Comparison of ENCODE assay signal across 8 cellular contexts in genomic region chr11:2399488-2400068, GRCh38. TPM values are rescaled to one million over a fixed set of nuclear protein-coding genes. Genes with fewer than 3 reads are reported as not detected.
DNase-seq lines count a peak whose midpoint lies in the region; ATAC-seq, FAIRE-seq and TF ChIP-seq lines count a peak whose summit lies in the region.

No MANE protein-coding gene starts in this region.

- H3K4me1 ChIP-seq in body of pancreas (peaks cover 29% of the 10 kb centered on the region), HepG2 (ENCODE audit: insufficient read depth, low read length) (peaks cover 24% of the 10 kb centered on the region), suprapubic skin (peaks cover 30% of the 10 kb centered on the region)

- POLR2A ChIA-PET in HepG2 (lab: Yijun Ruan, JAX) = interaction anchor here (0.9 to 3.4 kb wide), 5 partner anchors 12 to 189 kb away, joined by 3 to 49 read pairs (median 10); no protein-coding TSS in a partner anchor

- TSS peak; percentile 81 for BruUV-seq in HepG2 (replicated peaks; lab: Mats Ljungman, UMichigan)

- ATAC-seq in body of pancreas = peak; percentile 2
- peak; percentile 31 for ATAC-seq in HepG2
- ATAC-seq in activated CD4-positive, CD25-positive, alpha-beta regulatory T cell treated with anti-CD3 and anti-CD28 coated beads, Interleukin-2, amount 50 U/mL, for 24 hours = no peak

- H3K4me3 ChIP-seq in body of pancreas (peak overlapping the region; percentile 38), HepG2 (replicated peaks in 1 of 3; ENCODE audit: insufficient read depth in 1 of 3, low read depth in 2 of 3, low read length in 3 of 3) (peak overlapping the region; percentile 73 to 93 (median 75)), suprapubic skin (peak overlapping the region; percentile 91)

- 4 to 17% methylated on average over 1 to 23 of the region's 23 CpGs for WGBS in body of pancreas, 2 donors
- 42% methylated on average over 6 of the region's 23 CpGs for WGBS in HepG2 (ENCODE audit: low lambda C conversion rate)
- 18% methylated on average over 4 of the region's 23 CpGs for WGBS in suprapubic skin

- no peak for TF ChIP-seq EP300 in HepG2 (IDR thresholded peaks at IDR 0.05; ENCODE audit: low read depth in 2 of 2, low read length in 2 of 2)
- no peak for TF ChIP-seq EP300 in HepG2 (CRISPR knock-in tag; IDR thresholded peaks at IDR 0.05; ENCODE audit: borderline replicate concordance)
- no peak for TF ChIP-seq EP300 in suprapubic skin (IDR thresholded peaks at IDR 0.05)

- no peak for TF ChIP-seq RAD21 in HepG2 (CRISPR knock-in tag; IDR thresholded peaks at IDR 0.05)

- CTCF ChIA-PET in HepG2 (lab: Yijun Ruan, JAX; ENCODE audit: low intra/inter-chr PET ratio, low total read pairs) = interaction anchor here (1.6 to 3.9 kb wide), 2 partner anchors 21 to 94 kb away, joined by 4 to 55 read pairs; no protein-coding TSS in a partner anchor

- H3K4me3 Mint-ChIP-seq in activated T-cell treated with anti-CD3 and anti-CD28 coated beads, Interleukin-2, amount 50 U/mL, for 24 hours = peak overlapping the region; percentile 91

- H3K36me3 Mint-ChIP-seq in activated T-cell treated with anti-CD3 and anti-CD28 coated beads, Interleukin-2, amount 50 U/mL, for 24 hours (ENCODE audit: low read depth) = peaks cover 63% of the 10 kb centered on the region

- H3K36me3 ChIP-seq in KOPT-K1 (ENCODE audit: insufficient read depth, low read length) (peaks cover 57% of the 10 kb centered on the region), body of pancreas (replicated peaks in 1 of 2; ENCODE audit: insufficient read depth in 1 of 2, low read depth in 2 of 2) (peaks cover 0 to 20% of the 10 kb centered on the region in 2 donors), HepG2 (replicated peaks in 1 of 2; ENCODE audit: control insufficient read depth in 1 of 2, insufficient read depth in 2 of 2, low read length in 2 of 2) (peaks cover 6 to 7% of the 10 kb centered on the region in 2 experiments; a peak in 2 of 5 replicates), suprapubic skin (peaks cover 59% of the 10 kb centered on the region)

- no peaks in the 10 kb centered on the region for H4K20me1 ChIP-seq in HepG2 (ENCODE audit: insufficient read depth, low read length)

- H3K27me3 ChIP-seq in body of pancreas = no peaks in the 10 kb centered on the region
- H3K27me3 ChIP-seq in HepG2 (ENCODE audit: control insufficient read depth in 1 of 2, insufficient read depth in 2 of 2, low read length in 2 of 2) = peaks cover 0 to 3% of the 10 kb centered on the region in 2 experiments; a peak in 2 of 5 replicates
- no peaks in the 10 kb centered on the region for H3K27me3 ChIP-seq in suprapubic skin

- peaks cover 14% of the 10 kb centered on the region for H3K79me2 ChIP-seq in HepG2 (ENCODE audit: insufficient read depth, low read length)

- H3K4me1 Mint-ChIP-seq in activated T-cell treated with anti-CD3 and anti-CD28 coated beads, Interleukin-2, amount 50 U/mL, for 24 hours (ENCODE audit: low read depth) = peaks cover 21% of the 10 kb centered on the region

- in situ Hi-C loops in HepG2 (cut with HindIII; ENCODE audit: extremely low pct_ligation_motif_present, low pct_unique_long_range_greater_than_20kb) = no loop called here

- H2AFZ ChIP-seq in HepG2 (ENCODE audit: low read length) = no peak overlapping the region

- no peak for DNase-seq in activated T-cell treated with anti-CD3 and anti-CD28 coated beads, Interleukin-2, amount 50 U/mL, for 24 hours
- no peak for DNase-seq in activated T-cell treated with anti-CD3 and anti-CD28 coated beads, Interleukin-2, amount 50 U/mL, for 1 hour
- no peak for DNase-seq in body of pancreas
- no peak for DNase-seq in HepG2 (ENCODE audit: low spot score)
- no peak for DNase-seq in suprapubic skin (ENCODE audit: low spot score in 2 of 2)
- no peak for DNase-seq in DMS79 (lab: John Stamatoyannopoulos, UW)

- no peaks in the 10 kb centered on the region for H3K27me3 Mint-ChIP-seq in activated T-cell treated with anti-CD3 and anti-CD28 coated beads, Interleukin-2, amount 50 U/mL, for 24 hours

- FAIRE-seq in HepG2 (lab: Jason Lieb, UNC) = no peak

- TF ChIP-seq CTCF in body of pancreas (IDR thresholded peaks at IDR 0.05) = no peak
- TF ChIP-seq CTCF in HepG2 (CRISPR knock-in tag; IDR thresholded peaks at IDR 0.05) = no peak
- TF ChIP-seq CTCF in suprapubic skin (IDR thresholded peaks at IDR 0.05) = no peak

- intact Hi-C loops in body of pancreas (cut with DNase I) = no loop called here
- intact Hi-C loops in HepG2 (cut with micrococcal nuclease; ENCODE audit: unreplicated experiment) = loop anchor here (1.0 to 5.0 kb wide), 2 partner anchors 20 to 187 kb away; no protein-coding TSS in a partner anchor

- H3K9me3 Mint-ChIP-seq in activated T-cell treated with anti-CD3 and anti-CD28 coated beads, Interleukin-2, amount 50 U/mL, for 24 hours = no peaks in the 10 kb centered on the region

- peak overlapping the region; percentile 88 for H3K9ac ChIP-seq in HepG2 (ENCODE audit: insufficient read depth, low read depth, low read length)

- H3K9me3 ChIP-seq in KOPT-K1 (ENCODE audit: insufficient read depth, low read length, poor library complexity, severe bottlenecking) (no peaks in the 10 kb centered on the region), body of pancreas (no peaks in the 10 kb centered on the region), HepG2 (ENCODE audit: low read length) (no peaks in the 10 kb centered on the region), suprapubic skin (no peaks in the 10 kb centered on the region)

- peak overlapping the region; percentile 91 for H3K4me2 ChIP-seq in HepG2 (ENCODE audit: low read depth, low read length)

- H3K27ac ChIP-seq in KOPT-K1 (ENCODE audit: low read depth, low read length, poor library complexity, severe bottlenecking) (peak overlapping the region; percentile 97), body of pancreas (peak overlapping the region; percentile 91 to 97 (median 94)), HepG2 (ENCODE audit: extremely low read length, insufficient read depth, low read length) (peak overlapping the region; percentile 72), suprapubic skin (peak overlapping the region; percentile 93)

- peak overlapping the region; percentile 90 for H3K27ac Mint-ChIP-seq in activated T-cell treated with anti-CD3 and anti-CD28 coated beads, Interleukin-2, amount 50 U/mL, for 24 hours

- TF ChIP-seq POLR2A in body of pancreas (IDR thresholded peaks at IDR 0.05) (no peak), HepG2 (IDR thresholded peaks at IDR 0.05; ENCODE audit: insufficient read depth in 1 of 2, low read depth in 2 of 2, low read length in 2 of 2) (no peak), suprapubic skin (IDR thresholded peaks at IDR 0.05) (no peak)

RNA-seq across cellular contexts. Expression of gene TSSC4, which starts 1.0 kb away (rescaled TPM):
- total RNA-seq in body of pancreas (10 to 100 TPM; 21.5 to 25.7 TPM), HepG2 (2016; rRNA removed; fragmentation: Illumina TruSeq; extraction: Trizol) (51.5 and 58.6 TPM in 2 replicates), suprapubic skin (10 to 100 TPM; 25.7 to 60.9 (median 51.4) TPM)
- 48.9 and 55.7 TPM in 2 replicates for total RNA-seq in HepG2 (2016; cell fraction: cytosol; rRNA removed; fragmentation: Illumina TruSeq; extraction: Trizol; ENCODE audit: low read depth)
- total RNA-seq in HepG2 (2016; cell fraction: insoluble cytoplasmic fraction; rRNA removed; fragmentation: Illumina TruSeq; extraction: Trizol) = 51.6 and 61.0 TPM in 2 replicates
- total RNA-seq in HepG2 (2016; cell fraction: membrane; rRNA removed; fragmentation: Illumina TruSeq; extraction: Trizol) = 52.4 and 71.0 TPM in 2 replicates
- 29.5 and 34.5 TPM in 2 replicates for total RNA-seq in HepG2 (2016; cell fraction: nucleus; rRNA removed; fragmentation: Illumina TruSeq; extraction: Trizol)
- 16.2 and 20.5 TPM in 2 replicates for polyA plus RNA-seq in HepG2 (2011; rRNA removed)
- 13.8 and 24.4 TPM in 2 replicates for polyA plus RNA-seq in HepG2 (2011; cell fraction: cytosol; rRNA removed)
- 33.5 and 35.1 TPM in 2 replicates for polyA plus RNA-seq in HepG2 (2011; cell fraction: nucleus; rRNA removed)
- 17.3 and 21.8 TPM in 2 replicates for polyA plus RNA-seq in HepG2 (2012)
- polyA plus RNA-seq in HepG2 (2016; cell fraction: cytosol; fragmentation: Illumina TruSeq; extraction: Trizol; ENCODE audit: low read depth) = 29.9 and 32.8 TPM in 2 replicates
- polyA plus RNA-seq in HepG2 (2016; cell fraction: insoluble cytoplasmic fraction; fragmentation: Illumina TruSeq; extraction: Trizol; ENCODE audit: low read depth) = 34.6 and 35.0 TPM in 2 replicates
- polyA plus RNA-seq in HepG2 (2016; cell fraction: membrane; fragmentation: Illumina TruSeq; extraction: Trizol; ENCODE audit: low read depth) = 34.0 and 36.0 TPM in 2 replicates
- 42.1 and 44.0 TPM in 2 replicates for polyA plus RNA-seq in HepG2 (2016; cell fraction: nucleus; fragmentation: Illumina TruSeq; extraction: Trizol; ENCODE audit: insufficient read depth, low read depth)
- polyA minus RNA-seq in HepG2 (2011; rRNA and poly(A)+ RNA removed; ENCODE audit: low replicate concordance) = 19.1 and 32.1 TPM in 2 replicates
- polyA minus RNA-seq in HepG2 (2011; cell fraction: cytosol; rRNA and poly(A)+ RNA removed) = 12.8 and 15.7 TPM in 2 replicates
- polyA minus RNA-seq in HepG2 (2011; cell fraction: nucleus; rRNA and poly(A)+ RNA removed) = 26.6 and 27.8 TPM in 2 replicates

RNA-seq across cellular contexts. Expression of gene CD81, which starts 22.5 kb away (rescaled TPM):
- 100 to 1,000 TPM; 217 to 332 TPM for total RNA-seq in body of pancreas
- not detected in 2 replicates for total RNA-seq in HepG2 (2016; rRNA removed; fragmentation: Illumina TruSeq; extraction: Trizol)
- not detected in 2 replicates for total RNA-seq in HepG2 (2016; cell fraction: cytosol; rRNA removed; fragmentation: Illumina TruSeq; extraction: Trizol; ENCODE audit: low read depth)
- total RNA-seq in HepG2 (2016; cell fraction: insoluble cytoplasmic fraction; rRNA removed; fragmentation: Illumina TruSeq; extraction: Trizol) = not detected in 2 replicates
- total RNA-seq in HepG2 (2016; cell fraction: membrane; rRNA removed; fragmentation: Illumina TruSeq; extraction: Trizol) = not detected in 2 replicates
- total RNA-seq in HepG2 (2016; cell fraction: nucleus; rRNA removed; fragmentation: Illumina TruSeq; extraction: Trizol) = not detected in 2 replicates
- not detected in 2 replicates for polyA plus RNA-seq in HepG2 (2011; rRNA removed)
- polyA plus RNA-seq in HepG2 (2011; cell fraction: cytosol; rRNA removed) = 0.05 TPM in 2 replicates
- 0.26 TPM in 1 of 2 replicates, not detected in the other for polyA plus RNA-seq in HepG2 (2011; cell fraction: nucleus; rRNA removed)
- not detected in 2 replicates for polyA plus RNA-seq in HepG2 (2012)
- polyA plus RNA-seq in HepG2 (2016; cell fraction: cytosol; fragmentation: Illumina TruSeq; extraction: Trizol; ENCODE audit: low read depth) = not detected in 2 replicates
- polyA plus RNA-seq in HepG2 (2016; cell fraction: insoluble cytoplasmic fraction; fragmentation: Illumina TruSeq; extraction: Trizol; ENCODE audit: low read depth) = not detected in 2 replicates
- not detected in 2 replicates for polyA plus RNA-seq in HepG2 (2016; cell fraction: membrane; fragmentation: Illumina TruSeq; extraction: Trizol; ENCODE audit: low read depth)
- polyA plus RNA-seq in HepG2 (2016; cell fraction: nucleus; fragmentation: Illumina TruSeq; extraction: Trizol; ENCODE audit: insufficient read depth, low read depth) = not detected in 2 replicates
- 0.72 and 103 TPM in 2 replicates for polyA minus RNA-seq in HepG2 (2011; rRNA and poly(A)+ RNA removed; ENCODE audit: low replicate concordance)
- 0.70 TPM in 1 of 2 replicates, not detected in the other for polyA minus RNA-seq in HepG2 (2011; cell fraction: cytosol; rRNA and poly(A)+ RNA removed)
- polyA minus RNA-seq in HepG2 (2011; cell fraction: nucleus; rRNA and poly(A)+ RNA removed) = 0.52 TPM in 1 of 2 replicates, not detected in the other
- 100 to 1,000 TPM; 234 to 340 (median 277) TPM for total RNA-seq in suprapubic skin

RNA-seq across cellular contexts. Expression of gene TRPM5, which starts 44.7 kb away (rescaled TPM):
- total RNA-seq in body of pancreas = 1 to 10 TPM in 1 of 2 donors, under 1 TPM in 1; under 0.01 to 2.6 TPM
- total RNA-seq in HepG2 (2016; rRNA removed; fragmentation: Illumina TruSeq; extraction: Trizol) = not detected in 2 replicates
- not detected in 2 replicates for total RNA-seq in HepG2 (2016; cell fraction: cytosol; rRNA removed; fragmentation: Illumina TruSeq; extraction: Trizol; ENCODE audit: low read depth)
- not detected in 2 replicates for total RNA-seq in HepG2 (2016; cell fraction: insoluble cytoplasmic fraction; rRNA removed; fragmentation: Illumina TruSeq; extraction: Trizol)
- not detected in 2 replicates for total RNA-seq in HepG2 (2016; cell fraction: membrane; rRNA removed; fragmentation: Illumina TruSeq; extraction: Trizol)
- total RNA-seq in HepG2 (2016; cell fraction: nucleus; rRNA removed; fragmentation: Illumina TruSeq; extraction: Trizol) = not detected in 2 replicates
- 0.05 and 0.12 TPM in 2 replicates for polyA plus RNA-seq in HepG2 (2011; rRNA removed)
- 0.01 and 0.05 TPM in 2 replicates for polyA plus RNA-seq in HepG2 (2011; cell fraction: cytosol; rRNA removed)
- 0.69 and 1.1 TPM in 2 replicates for polyA plus RNA-seq in HepG2 (2011; cell fraction: nucleus; rRNA removed)
- 0.08 and 0.16 TPM in 2 replicates for polyA plus RNA-seq in HepG2 (2012)
- polyA plus RNA-seq in HepG2 (2016; cell fraction: cytosol; fragmentation: Illumina TruSeq; extraction: Trizol; ENCODE audit: low read depth) = not detected in 2 replicates
- not detected in 2 replicates for polyA plus RNA-seq in HepG2 (2016; cell fraction: insoluble cytoplasmic fraction; fragmentation: Illumina TruSeq; extraction: Trizol; ENCODE audit: low read depth)
- not detected in 2 replicates for polyA plus RNA-seq in HepG2 (2016; cell fraction: membrane; fragmentation: Illumina TruSeq; extraction: Trizol; ENCODE audit: low read depth)
- not detected in 2 replicates for polyA plus RNA-seq in HepG2 (2016; cell fraction: nucleus; fragmentation: Illumina TruSeq; extraction: Trizol; ENCODE audit: insufficient read depth, low read depth)
- 0.05 and 0.06 TPM in 2 replicates for polyA minus RNA-seq in HepG2 (2011; rRNA and poly(A)+ RNA removed; ENCODE audit: low replicate concordance)
- not detected in 2 replicates for polyA minus RNA-seq in HepG2 (2011; cell fraction: cytosol; rRNA and poly(A)+ RNA removed)
- polyA minus RNA-seq in HepG2 (2011; cell fraction: nucleus; rRNA and poly(A)+ RNA removed) = 0.13 and 0.25 TPM in 2 replicates
- under 1 TPM in 1 of 4 donors, not detected in 3; 0.29 TPM for total RNA-seq in suprapubic skin

RNA-seq across cellular contexts. Expression of gene KCNQ1, which starts 45.2 kb away (rescaled TPM):
- total RNA-seq in body of pancreas (10 to 100 TPM; 38.9 to 46.1 TPM), HepG2 (2016; rRNA removed; fragmentation: Illumina TruSeq; extraction: Trizol) (0.02 TPM in 1 of 2 replicates, not detected in the other), suprapubic skin (1 to 10 TPM in 2 of 4 donors, under 1 TPM in 2; 0.89 to 2.2 (median 1.3) TPM)
- total RNA-seq in HepG2 (2016; cell fraction: cytosol; rRNA removed; fragmentation: Illumina TruSeq; extraction: Trizol; ENCODE audit: low read depth) = not detected in 2 replicates
- not detected in 2 replicates for total RNA-seq in HepG2 (2016; cell fraction: insoluble cytoplasmic fraction; rRNA removed; fragmentation: Illumina TruSeq; extraction: Trizol)
- not detected in 2 replicates for total RNA-seq in HepG2 (2016; cell fraction: membrane; rRNA removed; fragmentation: Illumina TruSeq; extraction: Trizol)
- not detected in 2 replicates for total RNA-seq in HepG2 (2016; cell fraction: nucleus; rRNA removed; fragmentation: Illumina TruSeq; extraction: Trizol)
- 0.08 and 0.13 TPM in 2 replicates for polyA plus RNA-seq in HepG2 (2011; rRNA removed)
- polyA plus RNA-seq in HepG2 (2011; cell fraction: cytosol; rRNA removed) = 0.01 TPM in 1 of 2 replicates, not detected in the other
- polyA plus RNA-seq in HepG2 (2011; cell fraction: nucleus; rRNA removed) = 0.09 TPM in 1 of 2 replicates, not detected in the other
- polyA plus RNA-seq in HepG2 (2012) = not detected in 2 replicates
- not detected in 2 replicates for polyA plus RNA-seq in HepG2 (2016; cell fraction: cytosol; fragmentation: Illumina TruSeq; extraction: Trizol; ENCODE audit: low read depth)
- polyA plus RNA-seq in HepG2 (2016; cell fraction: insoluble cytoplasmic fraction; fragmentation: Illumina TruSeq; extraction: Trizol; ENCODE audit: low read depth) = not detected in 2 replicates
- not detected in 2 replicates for polyA plus RNA-seq in HepG2 (2016; cell fraction: membrane; fragmentation: Illumina TruSeq; extraction: Trizol; ENCODE audit: low read depth)
- not detected in 2 replicates for polyA plus RNA-seq in HepG2 (2016; cell fraction: nucleus; fragmentation: Illumina TruSeq; extraction: Trizol; ENCODE audit: insufficient read depth, low read depth)
- 0.06 and 1.8 TPM in 2 replicates for polyA minus RNA-seq in HepG2 (2011; rRNA and poly(A)+ RNA removed; ENCODE audit: low replicate concordance)
- not detected in 2 replicates for polyA minus RNA-seq in HepG2 (2011; cell fraction: cytosol; rRNA and poly(A)+ RNA removed)
- 0.26 TPM in 1 of 2 replicates, not detected in the other for polyA minus RNA-seq in HepG2 (2011; cell fraction: nucleus; rRNA and poly(A)+ RNA removed)

Comparison
In these comparisons a context has a peak if more than half of its experiments do, and no peak if none do; other contexts are left out.
1. ATAC-seq: peak in body of pancreas (single experiment) and HepG2 (single experiment); none in activated CD4-positive, CD25-positive, alpha-beta regulatory T cell treated with anti-CD3 and anti-CD28 coated beads, Interleukin-2, amount 50 U/mL, for 24 hours (0 of 2).
2. H3K4me3 ChIP-seq: peak in every context shown above with its lines; median percentile 91 in suprapubic skin; 75 in HepG2; 38 in body of pancreas.
3. RNA of gene CD81, which starts 22.5 kb away (total RNA-seq): 217 to 332 TPM in body of pancreas and 234 to 340 TPM in suprapubic skin; not detected in HepG2; every median in the first group is over 100 times any median in the second.
4. Peak in every context shown above with its lines, with median percentiles within 50 percentile points of each other: H3K27ac ChIP-seq.